Comparison of ENCODE assay signal across 8 cellular contexts in genomic region chr12:31590730-31591307, GRCh38. TPM values are rescaled to one million over a fixed set of nuclear protein-coding genes. Genes with fewer than 3 reads are reported as not detected.
DNase-seq lines count a peak whose midpoint lies in the region; ATAC-seq and TF ChIP-seq lines count a peak whose summit lies in the region.

Gene DENND5B (minus strand): TSS chr12:31591136. CDS start chr12:31590832, 304 bp downstream.

- peaks cover 20% of the 10 kb centered on the region for H3K4me1 Mint-ChIP-seq in central memory CD8-positive, alpha-beta T cell
- H3K4me1 Mint-ChIP-seq in immature natural killer cell, result peaks cover 15 to 23% of the 10 kb centered on the region in 2 donors

- peak within 1 kb of the TSS; percentile 91 for H3K4me3 ChIP-seq in HUES64 (ENCODE audit: low read length)
- peak within 1 kb of the TSS; percentile 80 for H3K4me3 ChIP-seq in SJCRH30
- peak within 1 kb of the TSS; percentile 89 to 96 (median 94) for H3K4me3 ChIP-seq in skeletal muscle tissue (ENCODE audit: low read length in 3 of 3)

- peak within 1 kb of the TSS; percentile 80 for H3K4me3 Mint-ChIP-seq in central memory CD8-positive, alpha-beta T cell
- peak within 1 kb of the TSS; percentile 87 to 92 (median 89) for H3K4me3 Mint-ChIP-seq in immature natural killer cell

- peak; percentile 37 for ATAC-seq in GM21576 (IDR thresholded peaks at IDR 0.05; ENCODE audit: unreplicated experiment)
- ATAC-seq in central memory CD8-positive, alpha-beta T cell (replicated peaks; ENCODE audit: extremely low read depth, poor library complexity, severe bottlenecking), result peak; percentile 29

- H3K27ac ChIP-seq in HUES64 (ENCODE audit: low read depth, low read length) (peak within 1 kb of the TSS; percentile 69; the same call in 1 of the 2 replicates), SJCRH30 (peak within 1 kb of the TSS; percentile 79), skeletal muscle tissue (ENCODE audit: low read depth, low read length) (peak within 1 kb of the TSS; percentile 95)

- H3K9me3 ChIP-seq in HUES64 (ENCODE audit: insufficient read depth, low read depth, low read length) (no peaks in the 10 kb centered on the region), SJCRH30 (replicated peaks) (no peaks in the 10 kb centered on the region), skeletal muscle tissue (ENCODE audit: control insufficient read depth in 3 of 3, low read length in 3 of 3) (no peaks in the 10 kb centered on the region)

- H3K36me3 ChIP-seq in HUES64 (ENCODE audit: insufficient read depth, low read length), result no peaks in the 10 kb centered on the region
- no peaks in the 10 kb centered on the region for H3K36me3 ChIP-seq in SJCRH30
- no peaks in the 10 kb centered on the region for H3K36me3 ChIP-seq in skeletal muscle tissue (ENCODE audit: control insufficient read depth in 3 of 3, insufficient read depth in 3 of 3, low read length in 3 of 3)

- H3K9me3 Mint-ChIP-seq in central memory CD8-positive, alpha-beta T cell, result peaks cover 5% of the 10 kb centered on the region
- H3K9me3 Mint-ChIP-seq in immature natural killer cell, result no peaks in the 10 kb centered on the region

- no peaks in the 10 kb centered on the region for H3K36me3 Mint-ChIP-seq in central memory CD8-positive, alpha-beta T cell (ENCODE audit: insufficient read depth)
- H3K36me3 Mint-ChIP-seq in immature natural killer cell, result no peaks in the 10 kb centered on the region

- H3K4me1 ChIP-seq in HUES64 (ENCODE audit: insufficient read depth, low read length), result peaks cover 7% of the 10 kb centered on the region; the same call in 1 of the 2 replicates
- H3K4me1 ChIP-seq in SJCRH30, result peaks cover 8% of the 10 kb centered on the region; the same call in 1 of the 2 replicates
- peaks cover 7 to 22% (median 21%) of the 10 kb centered on the region in 3 donors for H3K4me1 ChIP-seq in skeletal muscle tissue (ENCODE audit: control insufficient read depth in 3 of 3, insufficient read depth in 3 of 3, low read length in 3 of 3)

- DNase-seq in GM10266 (ENCODE audit: extremely low spot score) (peak; percentile 82), SJCRH30 (peak; percentile 74 to 80), immature natural killer cell (peak; percentile 46 to 58 (median 55))
- no peak for DNase-seq in central memory CD8-positive, alpha-beta T cell (ENCODE audit: low spot score in 2 of 2)
- DNase-seq in central memory CD4-positive, alpha-beta T cell, result no peak

- WGBS in HUES64, result under 1% methylated on average over 99 of the region's 99 CpGs

- H3K27ac Mint-ChIP-seq in central memory CD8-positive, alpha-beta T cell (ENCODE audit: low read depth), result no peak within 1 kb of the TSS
- peak within 1 kb of the TSS in 2 of 6 donors; percentile 54 to 73 for H3K27ac Mint-ChIP-seq in immature natural killer cell

- no peak for TF ChIP-seq CTCF in GM10266 (IDR thresholded peaks at IDR 0.05; ENCODE audit: control insufficient read depth, insufficient read depth, low read depth, missing control alignments)

- peaks cover 12% of the 10 kb centered on the region; the same call in 1 of the 2 replicates for H3K27me3 ChIP-seq in HUES64 (ENCODE audit: insufficient read depth, low read length)
- H3K27me3 ChIP-seq in SJCRH30, result no peaks in the 10 kb centered on the region
- no peaks in the 10 kb centered on the region for H3K27me3 ChIP-seq in skeletal muscle tissue (ENCODE audit: control insufficient read depth in 3 of 3, insufficient read depth in 3 of 3, low read length in 3 of 3)

- peak within 1 kb of the TSS; percentile 78 for H3K9ac ChIP-seq in HUES64 (ENCODE audit: low read depth, low read length)
- H3K9ac ChIP-seq in skeletal muscle tissue (ENCODE audit: low read depth in 1 of 3, low read length in 3 of 3), result peak within 1 kb of the TSS; percentile 94 to 97 (median 96)

- peaks cover 78% of the 10 kb centered on the region for H3K27me3 Mint-ChIP-seq in central memory CD8-positive, alpha-beta T cell
- H3K27me3 Mint-ChIP-seq in immature natural killer cell (ENCODE audit: low read depth in 3 of 3), result peaks cover 14 to 19% (median 19%) of the 10 kb centered on the region in 3 donors

RNA-seq across cellular contexts. Expression of gene DENND5B, which starts in this region (rescaled TPM):
- 10.6 TPM for polyA plus RNA-seq in HUES64 (2013, experiment 1 of 2)
- polyA plus RNA-seq in HUES64 (2013, experiment 2 of 2), result 13.1 TPM
- 20.8 and 22.4 TPM in 2 replicates for total RNA-seq in SJCRH30 (2014; rRNA removed; shearing (Covaris generic))
- under 1 TPM in 2 of 3 donors, not detected in 1; 0.53 to 0.70 TPM for polyA plus RNA-seq in immature natural killer cell
- 29.2 TPM for total RNA-seq in skeletal muscle tissue

Comparison
In these comparisons a context has a peak if more than half of its experiments do, and no peak if none do; other contexts are left out.
1. Peak in DNase-seq in immature natural killer cell; RNA of the gene not detected or under 1 TPM.
2. DNase-seq: peak in GM10266 (single experiment) and SJCRH30 (2 of 2); none in central memory CD8-positive, alpha-beta T cell (0 of 2) and central memory CD4-positive, alpha-beta T cell (single experiment).
3. Peak in every context shown above with its lines, with median percentiles within 50 percentile points of each other: H3K27ac ChIP-seq and H3K4me3 ChIP-seq.